ENCODE assay signal across 15 cellular contexts in the genomic region with DNA sequence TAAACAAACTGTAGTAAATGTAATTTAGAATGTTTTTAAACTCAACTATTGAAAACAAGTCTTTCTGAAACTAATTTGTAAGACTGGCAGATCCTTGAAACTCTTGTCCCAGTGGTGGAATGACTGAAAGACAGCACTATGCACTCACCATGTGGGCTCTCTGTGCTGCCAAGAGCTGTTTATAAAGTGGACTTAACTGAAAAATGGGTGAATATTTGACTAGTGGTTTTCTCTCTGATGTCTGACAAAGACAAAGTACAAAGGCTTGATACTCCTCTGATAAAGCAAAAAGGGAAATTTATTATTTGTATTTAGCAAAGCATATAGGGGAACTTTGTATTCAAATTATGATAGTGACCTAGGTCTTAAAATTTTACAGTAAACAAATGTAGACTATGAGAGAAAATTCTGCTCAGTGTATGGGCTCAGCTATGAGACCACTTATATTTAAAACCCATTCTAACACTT.
A peak's percentile ranks its signal among the peaks of the same experiment; 100 is the strongest.
DNase-seq lines count a peak whose midpoint lies in the region; TF ChIP-seq lines count a peak whose summit lies in the region.
"Had no signal": no experiment of that assay in that cellular context is flagged by ENCODE, and none has a peak within 500 bp of the region (broad histone marks: within the 10 kb centered on the region; RNA-seq: fewer than 3 reads in every experiment).

No MANE protein-coding gene starts in this region.

- H3F3A ChIP-seq in GM23248 (ENCODE audit: insufficient read depth): peaks cover 18% of the 10 kb centered on the region; the same call in 1 of the 2 replicates

- H3K36me3 ChIP-seq in GM23248 (ENCODE audit: low read depth) (no peaks in the 10 kb centered on the region), Karpas-422 (ENCODE audit: insufficient read depth, low read length) (no peaks in the 10 kb centered on the region)

- no peak overlapping the region for H3K9ac ChIP-seq in GM23248
- H3K9ac ChIP-seq in Karpas-422 (ENCODE audit: low read length): no peak overlapping the region

- H3K79me2 ChIP-seq in GM23248 (ENCODE audit: insufficient read depth) (no peaks in the 10 kb centered on the region), Karpas-422 (ENCODE audit: low read length) (no peaks in the 10 kb centered on the region)

- H3K27me3 ChIP-seq in GM23248 (replicated peaks; ENCODE audit: insufficient read depth) (no peaks in the 10 kb centered on the region), Karpas-422 (ENCODE audit: low read length) (no peaks in the 10 kb centered on the region)
- H3K27me3 ChIP-seq: testis had no signal

- H3K4me1 ChIP-seq in GM23248 (ENCODE audit: insufficient read depth) (peaks cover 11% of the 10 kb centered on the region), Karpas-422 (ENCODE audit: low read length) (no peaks in the 10 kb centered on the region)
- H3K4me1 ChIP-seq: testis had no signal

- intact Hi-C loops in activated T-helper 2 cell treated with anti-CD3 and anti-CD28 coated beads, Interferon-gamma antibody, Interleukin-2, Interleukin-4, amounts not matched to agents 10 μg/mL and 5 μg/mL and 100 μg/mL, durations not matched to agents 14 hours and 24 hours and 36 hours (cut with micrococcal nuclease): no loop called here

- no peaks in the 10 kb centered on the region for H3K36me3 Mint-ChIP-seq in activated T-helper 2 cell treated with anti-CD3 and anti-CD28 coated beads, Interferon-gamma antibody, Interleukin-2, Interleukin-4, amounts not matched to agents 10 μg/mL and 5 μg/mL and 100 μg/mL, durations not matched to agents 14 hours and 24 hours and 36 hours (ENCODE audit: low read depth)
- H3K36me3 Mint-ChIP-seq: activated naive CD4-positive, alpha-beta T cell treated with anti-CD3 and anti-CD28 coated beads, Interleukin-2, amount 50 U/mL, for 72 hours had no signal

- peak overlapping the region; percentile 65 for H2AFZ ChIP-seq in GM23248
- no peak overlapping the region for H2AFZ ChIP-seq in Karpas-422 (ENCODE audit: low read length)

- H3K27ac Mint-ChIP-seq in activated T-helper 2 cell treated with anti-CD3 and anti-CD28 coated beads, Interferon-gamma antibody, Interleukin-2, Interleukin-4, amounts not matched to agents 10 μg/mL and 5 μg/mL and 100 μg/mL, durations not matched to agents 14 hours and 24 hours and 36 hours: no peak overlapping the region
- H3K27ac Mint-ChIP-seq: activated CD4-positive, alpha-beta T cell treated with anti-CD3 and anti-CD28 coated beads for 36 hours; activated naive CD4-positive, alpha-beta T cell treated with anti-CD3 and anti-CD28 coated beads, Interleukin-2, amount 50 U/mL, for 72 hours had no signal

- H3K4me1 Mint-ChIP-seq in activated T-helper 2 cell treated with anti-CD3 and anti-CD28 coated beads, Interferon-gamma antibody, Interleukin-2, Interleukin-4, amounts not matched to agents 10 μg/mL and 5 μg/mL and 100 μg/mL, durations not matched to agents 14 hours and 24 hours and 36 hours (ENCODE audit: low read depth): no peaks in the 10 kb centered on the region
- H3K4me1 Mint-ChIP-seq: activated CD4-positive, alpha-beta T cell treated with anti-CD3 and anti-CD28 coated beads for 36 hours had no signal

- no peak for TF ChIP-seq CTCF in fibroblast of mammary gland (conservative IDR thresholded peaks at IDR 0.05; ENCODE audit: control insufficient read depth, insufficient read depth, low read depth, low read length)

- no peaks in the 10 kb centered on the region for H3K27me3 Mint-ChIP-seq in activated T-helper 2 cell treated with anti-CD3 and anti-CD28 coated beads, Interferon-gamma antibody, Interleukin-2, Interleukin-4, amounts not matched to agents 10 μg/mL and 5 μg/mL and 100 μg/mL, durations not matched to agents 14 hours and 24 hours and 36 hours (ENCODE audit: low read depth)
- H3K27me3 Mint-ChIP-seq: activated CD4-positive, alpha-beta T cell treated with anti-CD3 and anti-CD28 coated beads for 36 hours had no signal

- H3K4me3 ChIP-seq in GM23248 (peak overlapping the region; percentile 23), fibroblast of mammary gland (ENCODE audit: control insufficient read depth, low read depth, low read length) (no peak overlapping the region), Karpas-422 (ENCODE audit: low read length) (no peak overlapping the region)
- H3K4me3 ChIP-seq: testis had no signal

- H4K20me1 ChIP-seq in GM23248 (ENCODE audit: insufficient read depth): no peaks in the 10 kb centered on the region
- no peaks in the 10 kb centered on the region for H4K20me1 ChIP-seq in Karpas-422 (ENCODE audit: insufficient read depth, low read depth, low read length)

- H3K27ac ChIP-seq in GM23248 (peak overlapping the region; percentile 6; the same call in 1 of the 2 replicates), Karpas-422 (ENCODE audit: low read length) (no peak overlapping the region)
- H3K27ac ChIP-seq: testis had no signal

- H3K9me3 ChIP-seq in GM23248 (ENCODE audit: low read depth) (no peaks in the 10 kb centered on the region), Karpas-422 (ENCODE audit: low read length) (peaks cover 13% of the 10 kb centered on the region)
- H3K9me3 ChIP-seq: testis had no signal

- in situ Hi-C loops in GM23248 (cut with MboI): no loop called here

- DNase-seq in GM23248: peak; percentile 22
- peak; percentile 31 for DNase-seq in NCI-H446 treated with DMSO at 0.1 percent for 48 hours (lab: John Stamatoyannopoulos, UW)
- peak; percentile 58 for DNase-seq in fibroblast of mammary gland (ENCODE audit: low read depth)
- DNase-seq in putamen (ENCODE audit: low spot score): peak; percentile 55
- no peak for DNase-seq in activated T-helper 2 cell treated with anti-CD3 and anti-CD28 coated beads, Interferon-gamma antibody, Interleukin-2, Interleukin-4, amounts not matched to agents 10 μg/mL and 5 μg/mL and 100 μg/mL, durations not matched to agents 14 hours and 24 hours and 36 hours (ENCODE audit: low spot score)
- DNase-seq in effector CD8-positive, alpha-beta T cell (lab: John Stamatoyannopoulos, UW): no peak
- no peak for DNase-seq in Karpas-422
- no peak for DNase-seq in retina
- DNase-seq: activated CD4-positive, alpha-beta T cell treated with anti-CD3 and anti-CD28 coated beads for 36 hours; DND-41; NCI-H1105 treated with DMSO at 0.1 percent for 48 hours; OCI-M1; stimulated activated CD4-positive, alpha-beta T cell treated with anti-CD3 and anti-CD28 coated beads, Interleukin-2, amount 100 ng/mL, for 24 hours; testis had no signal

- H3K9me3 Mint-ChIP-seq in activated T-helper 2 cell treated with anti-CD3 and anti-CD28 coated beads, Interferon-gamma antibody, Interleukin-2, Interleukin-4, amounts not matched to agents 10 μg/mL and 5 μg/mL and 100 μg/mL, durations not matched to agents 14 hours and 24 hours and 36 hours: peaks cover 9% of the 10 kb centered on the region

- H3K4me2 ChIP-seq in GM23248 (ENCODE audit: unreplicated experiment) (peak overlapping the region; percentile 47), Karpas-422 (ENCODE audit: low read depth, low read length, poor library complexity, severe bottlenecking) (no peak overlapping the region)

- H3K9me2 ChIP-seq in GM23248 (ENCODE audit: insufficient read depth): no peaks in the 10 kb centered on the region
- no peaks in the 10 kb centered on the region for H3K9me2 ChIP-seq in Karpas-422 (replicated peaks; ENCODE audit: insufficient read depth, low read length)

- H3K4me3 Mint-ChIP-seq in activated T-helper 2 cell treated with anti-CD3 and anti-CD28 coated beads, Interferon-gamma antibody, Interleukin-2, Interleukin-4, amounts not matched to agents 10 μg/mL and 5 μg/mL and 100 μg/mL, durations not matched to agents 14 hours and 24 hours and 36 hours (ENCODE audit: low read depth): no peak overlapping the region
- H3K4me3 Mint-ChIP-seq: activated CD4-positive, alpha-beta T cell treated with anti-CD3 and anti-CD28 coated beads for 36 hours had no signal

Comparison
In these comparisons a context has a peak if more than half of its experiments do, and no peak if none do; other contexts are left out.
1. DNase-seq: peak in GM23248 (single experiment), NCI-H446 treated with DMSO at 0.1 percent for 48 hours (single experiment), fibroblast of mammary gland (single experiment) and putamen (single experiment); none in activated T-helper 2 cell treated with anti-CD3 and anti-CD28 coated beads, Interferon-gamma antibody, Interleukin-2, Interleukin-4, amounts not matched to agents 10 μg/mL and 5 μg/mL and 100 μg/mL, durations not matched to agents 14 hours and 24 hours and 36 hours (single experiment), effector CD8-positive, alpha-beta T cell (single experiment), Karpas-422 (single experiment) and retina (single experiment).